Comparison of ENCODE assay signal across 8 cellular contexts in genomic region chr17:38870259-38871165, GRCh38. TPM values are rescaled to one million over a fixed set of nuclear protein-coding genes. Genes with fewer than 3 reads are reported as not detected.
A peak's percentile ranks its signal among the peaks of the same experiment; 100 is the strongest.
DNase-seq lines count a peak whose midpoint lies in the region; ATAC-seq, FAIRE-seq and TF ChIP-seq lines count a peak whose summit lies in the region.

No MANE protein-coding gene starts in this region.

- TF ChIP-seq CTCF in D721Med (IDR thresholded peaks at IDR 0.05; ENCODE audit: insufficient read depth, missing control alignments) (no peak), fibroblast of villous mesenchyme (IDR thresholded peaks at IDR 0.05; ENCODE audit: insufficient read depth, low read depth, low read length) (no peak), tibial artery (IDR thresholded peaks at IDR 0.05) (no peak)

- peak overlapping the region; percentile 70 for H2BK15ac ChIP-seq in neuronal stem cell (ENCODE audit: low read length)

- ATAC-seq in HG02885 (IDR thresholded peaks at IDR 0.05; ENCODE audit: poor library complexity, unreplicated experiment), result peak; percentile 36
- no peak for ATAC-seq in HG03097 (IDR thresholded peaks at IDR 0.05; ENCODE audit: low FRiP score, unreplicated experiment)

- no peaks in the 10 kb centered on the region for H3K9me3 ChIP-seq in neuronal stem cell (replicated peaks in 1 of 2; ENCODE audit: control insufficient read depth in 2 of 2, insufficient read depth in 1 of 2, low read depth in 1 of 2, low read length in 2 of 2)
- H3K9me3 ChIP-seq in tibial artery, result no peaks in the 10 kb centered on the region

- H3K14ac ChIP-seq in neuronal stem cell (ENCODE audit: low read length), result no peak overlapping the region

- H3K4me1 ChIP-seq in neuronal stem cell (ENCODE audit: control insufficient read depth in 2 of 2, insufficient read depth in 1 of 2, low read depth in 1 of 2, low read length in 2 of 2) (peaks cover 16 to 19% of the 10 kb centered on the region in 2 donors), tibial artery (peaks cover 6 to 63% (median 47%) of the 10 kb centered on the region in 4 donors)

- H3K36me3 ChIP-seq in neuronal stem cell (replicated peaks in 1 of 2; ENCODE audit: control insufficient read depth in 2 of 2, insufficient read depth in 2 of 2, low read length in 2 of 2), result peaks cover 0 to 8% of the 10 kb centered on the region in 2 donors
- no peaks in the 10 kb centered on the region for H3K36me3 ChIP-seq in tibial artery

- DNase-seq in D721Med (ENCODE audit: insufficient read length, low spot score) (peak; percentile 49), RPMI7951 (ENCODE audit: low read depth) (peak; percentile 65), fibroblast of villous mesenchyme (ENCODE audit: low read depth) (peak; percentile 69), neuronal stem cell (ENCODE audit: low spot score) (no peak), tibial artery (peak; percentile 91)
- peak; percentile 89 for DNase-seq in activated effector memory CD4-positive, alpha-beta T cell treated with anti-CD3 and anti-CD28 coated beads, Interleukin-2, amount 50 U/mL, for 16 hours

- intact Hi-C loops in tibial artery (cut with DNase I; ENCODE audit: low total_unique reads), result loop anchor here (10.0 kb wide), 1 partner anchor 294 kb away; the partner anchor contains the start of gene ARL5C

- H3K27ac ChIP-seq in neuronal stem cell (replicated peaks; ENCODE audit: low read length) (peak overlapping the region; percentile 75), tibial artery (peak overlapping the region; percentile 92 to 98)

- no peak overlapping the region for H2BK12ac ChIP-seq in neuronal stem cell (ENCODE audit: low read length)

- whole genome bisulfite sequencing in neuronal stem cell (ENCODE audit: extremely low coverage in 2 of 2, insufficient read length in 2 of 2, insufficient replicate concordance in 1 of 2), 2 donors, result no CpG with 5 or more reads among the region's 56 CpGs

- no peak overlapping the region for H4K91ac ChIP-seq in neuronal stem cell (ENCODE audit: low read depth, low read length, poor library complexity)

- H2AK5ac ChIP-seq in neuronal stem cell (ENCODE audit: low read depth, low read length), result peak overlapping the region; percentile 73

- no peak overlapping the region for H4K8ac ChIP-seq in neuronal stem cell (ENCODE audit: low read depth, low read length)

- H3K27me3 ChIP-seq in neuronal stem cell (ENCODE audit: control insufficient read depth in 3 of 3, insufficient read depth in 3 of 3, low read depth in 1 of 3, low read length in 3 of 3), result no peaks in the 10 kb centered on the region
- no peaks in the 10 kb centered on the region for H3K27me3 ChIP-seq in tibial artery

- H3K9ac ChIP-seq in neuronal stem cell (ENCODE audit: low read depth, low read length, poor library complexity), result peak overlapping the region; percentile 97

- peak overlapping the region; percentile 89 for H3K4me2 ChIP-seq in neuronal stem cell (ENCODE audit: insufficient read depth, low read length, poor library complexity, severe bottlenecking)

- H3K18ac ChIP-seq in neuronal stem cell (ENCODE audit: low read length), result peak overlapping the region; percentile 94

- H3K4me3 ChIP-seq in fibroblast of villous mesenchyme (ENCODE audit: low read depth, low read length), result peak overlapping the region; percentile 100
- peak overlapping the region; percentile 92 to 98 for H3K4me3 ChIP-seq in neuronal stem cell (ENCODE audit: low read length in 2 of 2)
- H3K4me3 ChIP-seq in tibial artery, result peak overlapping the region; percentile 77 to 96

- H3K79me1 ChIP-seq in neuronal stem cell (ENCODE audit: low read depth, low read length), result peaks cover 13% of the 10 kb centered on the region

- H3K23ac ChIP-seq in neuronal stem cell (ENCODE audit: low read depth, low read length, poor library complexity), result peak overlapping the region; percentile 99

- H2BK5ac ChIP-seq in neuronal stem cell (ENCODE audit: low read length), result peak overlapping the region; percentile 99

- H3K4ac ChIP-seq in neuronal stem cell (ENCODE audit: low read length), result peak overlapping the region; percentile 81

- H2BK120ac ChIP-seq in neuronal stem cell (ENCODE audit: low read depth, low read length), result peak overlapping the region; percentile 33

- FAIRE-seq in D721Med (lab: Jason Lieb, UNC), result no peak

- peak overlapping the region; percentile 94 for H2AFZ ChIP-seq in neuronal stem cell (ENCODE audit: low read length)

RNA-seq across cellular contexts. Expression of gene LASP1, which starts 0.7 kb away (rescaled TPM):
- 120 and 135 TPM in 2 replicates for total RNA-seq in RPMI7951 (2014; rRNA removed; shearing (Covaris generic))
- 355 and 475 TPM in 2 replicates for total RNA-seq in fibroblast of villous mesenchyme
- 77.5 TPM for polyA plus RNA-seq in neuronal stem cell (2013, experiment 1 of 2)
- 79.6 TPM for polyA plus RNA-seq in neuronal stem cell (2013, experiment 2 of 2)

RNA-seq across cellular contexts. Expression of gene RPL23, which starts 17.0 kb away (rescaled TPM):
- total RNA-seq in RPMI7951 (2014; rRNA removed; shearing (Covaris generic)), result 1,124 and 1,333 TPM in 2 replicates
- 1,013 and 1,112 TPM in 2 replicates for total RNA-seq in fibroblast of villous mesenchyme
- polyA plus RNA-seq in neuronal stem cell (2013, experiment 1 of 2), result 5,636 TPM
- polyA plus RNA-seq in neuronal stem cell (2013, experiment 2 of 2), result 5,601 TPM

RNA-seq across cellular contexts. Expression of gene CWC25, which starts 45.4 kb away (rescaled TPM):
- 7.2 and 7.6 TPM in 2 replicates for total RNA-seq in RPMI7951 (2014; rRNA removed; shearing (Covaris generic))
- 9.0 and 9.9 TPM in 2 replicates for total RNA-seq in fibroblast of villous mesenchyme
- 17.2 TPM for polyA plus RNA-seq in neuronal stem cell (2013, experiment 1 of 2)
- 18.3 TPM for polyA plus RNA-seq in neuronal stem cell (2013, experiment 2 of 2)
